10 cellular contexts compared by ENCODE assay signal in genomic region chr6:140566706-140567330, GRCh38.
DNase-seq lines count a peak whose midpoint lies in the region; FAIRE-seq and TF ChIP-seq lines count a peak whose summit lies in the region.
"Had no signal": no experiment of that assay in that cellular context is flagged by ENCODE, and none has a peak within 500 bp of the region (broad histone marks: within the 10 kb centered on the region; RNA-seq: fewer than 3 reads in every experiment).

No MANE protein-coding gene starts in this region.

- H3K27me3 ChIP-seq in osteoblast (ENCODE audit: insufficient read depth, low read length): no peaks in the 10 kb centered on the region

- no peaks in the 10 kb centered on the region for H3K36me3 ChIP-seq in osteoblast (ENCODE audit: insufficient read depth, low read length)

- H2AFZ ChIP-seq in osteoblast (ENCODE audit: low read length): peak overlapping the region; percentile 62

- peak overlapping the region; percentile 22 for H3K4me2 ChIP-seq in osteoblast (ENCODE audit: insufficient read depth, low read length)

- H3K4me1 ChIP-seq in osteoblast (ENCODE audit: insufficient read depth, low read length): peaks cover 28% of the 10 kb centered on the region

- H3K9me3 ChIP-seq in osteoblast (ENCODE audit: low read depth, low read length): no peaks in the 10 kb centered on the region

- no peaks in the 10 kb centered on the region for H3K79me2 ChIP-seq in osteoblast (ENCODE audit: insufficient read depth, low read length)

- no peak overlapping the region for H3K4me3 ChIP-seq in fibroblast of pulmonary artery (replicated peaks; ENCODE audit: low read depth, low read length)
- no peak overlapping the region for H3K4me3 ChIP-seq in osteoblast (ENCODE audit: insufficient read depth, low read length)

- no peaks in the 10 kb centered on the region for H4K20me1 ChIP-seq in osteoblast (ENCODE audit: insufficient read depth, low read length)

- FAIRE-seq in RCC 7860 (lab: Jason Lieb, UNC): peak; percentile 58

- TF ChIP-seq CTCF in fibroblast of pulmonary artery (IDR thresholded peaks at IDR 0.05; ENCODE audit: low read length, missing control alignments) (no peak), osteoblast (IDR thresholded peaks at IDR 0.05; ENCODE audit: extremely low read depth, low read depth, low read length) (no peak)

- DNase-seq in ELR (ENCODE audit: low read depth) (peak; percentile 66), RCC 7860 (ENCODE audit: low spot score) (no peak), fibroblast of pulmonary artery (ENCODE audit: low read depth) (peak; percentile 68), osteoblast (ENCODE audit: insufficient read length, low spot score, missing footprints) (no peak), GM19240 (ENCODE audit: insufficient read length, low spot score) (no peak), GF-D8 (lab: John Stamatoyannopoulos, UW) (no peak), UCSD-AML1 (lab: John Stamatoyannopoulos, UW; ENCODE audit: unreplicated experiment) (no peak)
- DNase-seq in stimulated activated CD4-positive, alpha-beta T cell treated with anti-CD3 and anti-CD28 coated beads, Interleukin-2, amount 100 ng/mL, for 48 hours: no peak
- DNase-seq: foreskin melanocyte, occipital lobe had no signal

- H3K27ac ChIP-seq in osteoblast (ENCODE audit: low read depth, low read length): peak overlapping the region; percentile 78

Comparison
In these comparisons a context has a peak if more than half of its experiments do, and no peak if none do; other contexts are left out.
1. DNase-seq: peak in ELR (single experiment) and fibroblast of pulmonary artery (single experiment); none in RCC 7860 (single experiment), osteoblast (single experiment), GM19240 (single experiment), GF-D8 (single experiment), UCSD-AML1 (single experiment) and stimulated activated CD4-positive, alpha-beta T cell treated with anti-CD3 and anti-CD28 coated beads, Interleukin-2, amount 100 ng/mL, for 48 hours (0 of 2).